In genomic region chr9:111807197-111807596, GRCh38 we compare ENCODE assay signal across 16 cellular contexts. TPM values are rescaled to one million over a fixed set of nuclear protein-coding genes. Genes with fewer than 3 reads are reported as not detected.
A peak's percentile ranks its signal among the peaks of the same experiment; 100 is the strongest.
DNase-seq lines count a peak whose midpoint lies in the region; ATAC-seq, FAIRE-seq and TF ChIP-seq lines count a peak whose summit lies in the region.
"Had no signal": no experiment of that assay in that cellular context is flagged by ENCODE, and none has a peak within 500 bp of the region (broad histone marks: within the 10 kb centered on the region; RNA-seq: fewer than 3 reads in every experiment).

No MANE protein-coding gene starts in this region.

- POLR2A ChIA-PET in IMR-90 (lab: Charles Lee; ENCODE audit: unreplicated experiment) = no interaction called here

- H3K4me1 ChIP-seq in IMR-90 (ENCODE audit: control insufficient read depth, insufficient read depth, low read length) (peaks cover 2% of the 10 kb centered on the region; the same call in 1 of the 2 replicates), mammary epithelial cell (ENCODE audit: insufficient read depth, low read length) (peaks cover 26% of the 10 kb centered on the region), foreskin keratinocyte (peaks cover 17% of the 10 kb centered on the region)

- no peak overlapping the region for H4K91ac ChIP-seq in IMR-90 (ENCODE audit: insufficient read depth, low read depth, low read length)

- DNase-seq in EH (ENCODE audit: low read depth) = peak; percentile 18
- DNase-seq in IMR-90 = no peak
- DNase-seq in mammary epithelial cell = peak; percentile 39
- peak in 1 of 2 donors; percentile 42 for DNase-seq in foreskin keratinocyte
- no peak for DNase-seq in GM10266 (ENCODE audit: extremely low spot score)
- no peak for DNase-seq in NCI-H2107 treated with DMSO at 0.1 percent for 48 hours (lab: John Stamatoyannopoulos, UW; ENCODE audit: unreplicated experiment)
- DNase-seq in GM19240 (ENCODE audit: insufficient read length, low spot score) = no peak
- no peak for DNase-seq in GM12892 (ENCODE audit: insufficient read length)
- DNase-seq: NCI-H1436, NCI-H2081 treated with DMSO at 0.1 percent for 48 hours, NCI-H446, Right ventricle myocardium superior had no signal

- no peak overlapping the region for H3K27ac ChIP-seq in IMR-90 (ENCODE audit: insufficient read depth, low read length)
- peak overlapping the region; percentile 99 for H3K27ac ChIP-seq in mammary epithelial cell (ENCODE audit: insufficient read depth, low read depth, low read length)
- H3K27ac ChIP-seq in foreskin keratinocyte = peak overlapping the region; percentile 94

- H2BK20ac ChIP-seq in IMR-90 (ENCODE audit: low read depth, low read length) = peak overlapping the region; percentile 16; the same call in 1 of the 2 replicates

- no peak overlapping the region for H2AFZ ChIP-seq in IMR-90 (replicated peaks; ENCODE audit: low read length, poor library complexity)
- H2AFZ ChIP-seq in mammary epithelial cell (ENCODE audit: low read depth, low read length) = no peak overlapping the region

- BruUV-seq in IMR-90 (replicated peaks; lab: Mats Ljungman, UMichigan) = no TSS peak
- no TSS peak for BruUV-seq in mammary epithelial cell (replicated peaks; lab: Mats Ljungman, UMichigan)

- no peak for ATAC-seq in IMR-90 (ENCODE audit: low read depth)
- ATAC-seq in foreskin keratinocyte = no peak
- ATAC-seq: SK-N-SH treated with all-trans-retinoic acid at 6 μM for 48 hours had no signal

- H3K4ac ChIP-seq in IMR-90 (ENCODE audit: low read depth, low read length) = no peak overlapping the region

- H2BK15ac ChIP-seq in IMR-90 (ENCODE audit: low read depth, low read length) = no peak overlapping the region

- no peak overlapping the region for H3K56ac ChIP-seq in IMR-90 (ENCODE audit: extremely low read depth, insufficient read depth, low read length)

- TF ChIP-seq RAD21 in IMR-90 (IDR thresholded peaks at IDR 0.05; ENCODE audit: low read length) = no peak

- 0 out of 2 replicates have a peak overlapping the region, but pooled peaks have one; percentile 37 for H3K14ac ChIP-seq in IMR-90 (replicated peaks; ENCODE audit: low read depth, low read length)

- no peaks in the 10 kb centered on the region for H3K79me1 ChIP-seq in IMR-90 (ENCODE audit: low read depth in 1 of 2, low read length in 2 of 2)

- H3K4me3 ChIP-seq in IMR-90 (ENCODE audit: insufficient read depth, low read depth, low read length) (no peak overlapping the region), mammary epithelial cell (replicated peaks in 1 of 3; ENCODE audit: insufficient read depth in 1 of 3, low read depth in 2 of 3, low read length in 3 of 3) (no peak overlapping the region)
- H3K4me3 ChIP-seq: A549 had no signal

- H4K8ac ChIP-seq in IMR-90 (ENCODE audit: low read depth in 2 of 2, low read length in 2 of 2) = no peak overlapping the region

- H3K27me3 ChIP-seq in IMR-90 (ENCODE audit: control insufficient read depth, insufficient read depth, low read length) = no peaks in the 10 kb centered on the region
- no peaks in the 10 kb centered on the region for H3K27me3 ChIP-seq in mammary epithelial cell (ENCODE audit: insufficient read depth, low read length)
- no peaks in the 10 kb centered on the region for H3K27me3 ChIP-seq in foreskin keratinocyte

- intact Hi-C loops in IMR-90 (cut with micrococcal nuclease) (no loop called here), mammary epithelial cell (cut with micrococcal nuclease) (no loop called here)

- no peak overlapping the region for H3K9ac ChIP-seq in IMR-90 (ENCODE audit: low read depth, low read length)
- H3K9ac ChIP-seq in mammary epithelial cell (ENCODE audit: insufficient read depth, low read length) = no peak overlapping the region

- H4K20me1 ChIP-seq in IMR-90 (ENCODE audit: insufficient read depth, low read length) (no peaks in the 10 kb centered on the region), mammary epithelial cell (ENCODE audit: insufficient read depth, low read length) (no peaks in the 10 kb centered on the region)

- no peaks in the 10 kb centered on the region for H3K9me1 ChIP-seq in IMR-90 (ENCODE audit: insufficient read depth, low read length)

- no CpG with 5 or more reads among the region's 1 CpG for WGBS in IMR-90 (ENCODE audit: extremely low coverage in 2 of 2, insufficient read length in 1 of 2), 2 experiments
- WGBS in mammary epithelial cell (ENCODE audit: low coverage, missing lambda C conversion rate) = 100% methylated on average over 1 of the region's 1 CpG

- no peak for TF ChIP-seq CTCF in IMR-90 (conservative IDR thresholded peaks at IDR 0.05; ENCODE audit: low read depth, low read length)
- peak in 1 of 2 donors; percentile 20 for TF ChIP-seq CTCF in mammary epithelial cell (conservative IDR thresholded peaks at IDR 0.05 in 1 of 2, IDR thresholded peaks at IDR 0.05 in 1 of 2; ENCODE audit: extremely low read depth in 1 of 2, insufficient read depth in 1 of 2, low read depth in 1 of 2, low read length in 2 of 2)
- TF ChIP-seq CTCF in foreskin keratinocyte (conservative IDR thresholded peaks at IDR 0.05) = peak; percentile 20
- TF ChIP-seq CTCF in GM10266 (IDR thresholded peaks at IDR 0.05; ENCODE audit: control insufficient read depth, insufficient read depth, low read depth, missing control alignments) = no peak

- H3K9me3 ChIP-seq in IMR-90 (ENCODE audit: control insufficient read depth, insufficient read depth, low read length) (no peaks in the 10 kb centered on the region), mammary epithelial cell (replicated peaks; ENCODE audit: insufficient read depth, low read length) (no peaks in the 10 kb centered on the region)
- H3K9me3 ChIP-seq: A549 had no signal

- no peak overlapping the region for H3K18ac ChIP-seq in IMR-90 (ENCODE audit: low read depth, low read length)

- no peaks in the 10 kb centered on the region for H3K79me2 ChIP-seq in mammary epithelial cell (ENCODE audit: insufficient read depth, low read length)

- FAIRE-seq in GM12892 (lab: Jason Lieb, UNC) = no peak
- FAIRE-seq: A549, G401.6, H1 had no signal

- H3K23ac ChIP-seq in IMR-90 (ENCODE audit: low read depth, low read length) = no peak overlapping the region

- no peaks in the 10 kb centered on the region for H3K36me3 ChIP-seq in IMR-90 (ENCODE audit: control insufficient read depth, insufficient read depth, low read length)
- no peaks in the 10 kb centered on the region for H3K36me3 ChIP-seq in mammary epithelial cell (ENCODE audit: insufficient read depth, low read length)

- H3K4me2 ChIP-seq in IMR-90 (ENCODE audit: low read depth, low read length) (no peak overlapping the region), mammary epithelial cell (ENCODE audit: insufficient read depth, low read depth, low read length) (no peak overlapping the region)
- H3K4me2 ChIP-seq: A549 had no signal

- in situ Hi-C loops in IMR-90 (cut with MboI; ENCODE audit: low sequenced_read_pairs) = no loop called here
- in situ Hi-C loops in mammary epithelial cell (cut with MboI; ENCODE audit: low sequenced_read_pairs in 2 of 2) = no loop called here

- dilution Hi-C loops in IMR-90 (cut with HindIII; ENCODE audit: low sequenced_read_pairs, unreplicated experiment) (no loop called here), mammary epithelial cell (cut with HindIII; ENCODE audit: low sequenced_read_pairs) (no loop called here)

- no peak overlapping the region for H2AK5ac ChIP-seq in IMR-90 (ENCODE audit: low read depth, low read length)

- no peak overlapping the region for H4K5ac ChIP-seq in IMR-90 (ENCODE audit: low read depth, low read length)

- TF ChIP-seq POLR2A in IMR-90 (IDR thresholded peaks at IDR 0.05; ENCODE audit: low read depth, low read length) (no peak), GM12892 (IDR thresholded peaks at IDR 0.05; ENCODE audit: low read depth, low read length) (no peak)

- H2BK5ac ChIP-seq in IMR-90 (ENCODE audit: low read depth, low read length, poor library complexity, severe bottlenecking) = no peak overlapping the region

- no peak overlapping the region for H2AK9ac ChIP-seq in IMR-90 (replicated peaks; ENCODE audit: low read depth, low read length, poor library complexity)

- H2BK120ac ChIP-seq in IMR-90 (ENCODE audit: low read depth, low read length) = no peak overlapping the region

- CTCF ChIA-PET in IMR-90 (lab: Yijun Ruan, JAX) = no interaction called here
- CTCF ChIA-PET in mammary epithelial cell (lab: Charles Lee; ENCODE audit: low non-redundant PET) = no interaction called here

TF ChIP-seq in IMR-90, 13 proteins besides CTCF, POLR2A, EP300 and RAD21:
- TF ChIP-seq, protein P1, sequence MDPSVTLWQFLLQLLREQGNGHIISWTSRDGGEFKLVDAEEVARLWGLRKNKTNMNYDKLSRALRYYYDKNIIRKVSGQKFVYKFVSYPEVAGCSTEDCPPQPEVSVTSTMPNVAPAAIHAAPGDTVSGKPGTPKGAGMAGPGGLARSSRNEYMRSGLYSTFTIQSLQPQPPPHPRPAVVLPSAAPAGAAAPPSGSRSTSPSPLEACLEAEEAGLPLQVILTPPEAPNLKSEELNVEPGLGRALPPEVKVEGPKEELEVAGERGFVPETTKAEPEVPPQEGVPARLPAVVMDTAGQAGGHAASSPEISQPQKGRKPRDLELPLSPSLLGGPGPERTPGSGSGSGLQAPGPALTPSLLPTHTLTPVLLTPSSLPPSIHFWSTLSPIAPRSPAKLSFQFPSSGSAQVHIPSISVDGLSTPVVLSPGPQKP (IDR thresholded peaks at IDR 0.05; ENCODE audit: borderline replicate concordance, low read depth, low read length) = no peak

RNA-seq across cellular contexts. Expression of gene SHOC1, which starts 12.5 kb away (rescaled TPM):
- not detected in 2 replicates for total RNA-seq in IMR-90 (2012; rRNA removed)
- polyA plus RNA-seq in IMR-90 (2012; rRNA removed) = 0.03 TPM in 1 of 2 replicates, not detected in the other
- polyA plus RNA-seq in IMR-90 (2012; cell fraction: cytosol; rRNA removed) = not detected in 2 replicates
- 0.13 TPM in 1 of 2 replicates, not detected in the other for polyA plus RNA-seq in IMR-90 (2012; cell fraction: nucleus; rRNA removed; ENCODE audit: low replicate concordance)
- under 1 TPM; under 0.01 to 0.07 TPM for total RNA-seq in mammary epithelial cell
- polyA plus RNA-seq in mammary epithelial cell = 0.01 TPM
- polyA minus RNA-seq in mammary epithelial cell = not detected
- total RNA-seq in foreskin keratinocyte = 0.03 and 0.04 TPM in 2 replicates
- polyA plus RNA-seq in foreskin keratinocyte = 0.03 TPM in 1 of 2 replicates, not detected in the other
- 0.23 TPM for polyA plus RNA-seq in GM12892 (2012; ENCODE audit: missing spikeins)
- total RNA-seq: H1, Right ventricle myocardium superior had no signal
- polyA plus RNA-seq: A549, H1 had no signal

Comparison
In these comparisons a context has a peak if more than half of its experiments do, and no peak if none do; other contexts are left out.
1. DNase-seq: peak in EH (single experiment) and mammary epithelial cell (single experiment); none in IMR-90 (single experiment), GM10266 (single experiment), NCI-H2107 treated with DMSO at 0.1 percent for 48 hours (single experiment), GM19240 (single experiment) and GM12892 (single experiment).